ENCODE assay signal across 14 cellular contexts in the genomic region with DNA sequence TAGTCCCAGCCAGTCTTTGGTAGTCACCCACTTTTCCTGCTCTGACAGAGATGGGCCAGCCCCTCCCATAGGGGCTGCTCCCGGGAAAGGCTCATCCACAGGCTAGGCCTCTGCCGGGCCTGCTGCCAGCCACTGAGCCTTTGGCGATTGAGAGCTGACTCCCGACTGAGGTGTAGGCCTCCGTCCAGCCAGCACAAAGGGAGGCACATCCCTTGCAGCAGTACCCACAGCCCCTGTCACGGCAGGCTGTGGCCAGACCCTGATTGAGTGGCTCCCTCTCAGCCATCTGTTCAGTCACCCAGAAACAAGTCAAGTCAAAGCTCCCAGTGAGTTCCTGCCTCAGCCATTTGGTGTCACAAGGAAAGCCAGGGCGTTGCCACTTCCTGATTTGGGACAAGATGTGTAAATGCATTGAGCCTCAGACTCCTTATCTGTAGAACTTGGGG. TPM values are rescaled to one million over a fixed set of nuclear protein-coding genes. Genes with fewer than 3 reads are reported as not detected.
A peak's percentile ranks its signal among the peaks of the same experiment; 100 is the strongest.
DNase-seq lines count a peak whose midpoint lies in the region; TF ChIP-seq lines count a peak whose summit lies in the region.
"Had no signal": no experiment of that assay in that cellular context is flagged by ENCODE, and none has a peak within 500 bp of the region (broad histone marks: within the 10 kb centered on the region; RNA-seq: fewer than 3 reads in every experiment).

No MANE protein-coding gene starts in this region.

- H3K23ac ChIP-seq in H9 (ENCODE audit: insufficient read length, low read depth, low read length) (no peak overlapping the region), mesendoderm (ENCODE audit: low read length) (no peak overlapping the region)

- peak overlapping the region in 2 of 3 experiments; percentile 70 to 79; a peak in 3 of 7 replicates for H3K27ac Mint-ChIP-seq in H9
- H3K27ac Mint-ChIP-seq: CD4-positive, CD25-positive, alpha-beta regulatory T cell; effector memory CD8-positive, alpha-beta T cell; HFFc6 had no signal

- no peak overlapping the region for H3T11ph ChIP-seq in H9 (ENCODE audit: low read length)

- H3K18ac ChIP-seq in H9 (ENCODE audit: insufficient read length, low read depth, low read length) (no peak overlapping the region), mesendoderm (ENCODE audit: low read length) (no peak overlapping the region)

- no peak overlapping the region for H2BK20ac ChIP-seq in H9 (ENCODE audit: low read depth, low read length, poor library complexity, severe bottlenecking)

- TF ChIP-seq CTCF in H9 (conservative IDR thresholded peaks at IDR 0.05): no peak

- no peaks in the 10 kb centered on the region for H3K9me3 ChIP-seq in H9 (ENCODE audit: control insufficient read depth, low read depth, low read length)
- H3K9me3 ChIP-seq: body of pancreas, left ventricle myocardium inferior had no signal

- no peak overlapping the region for H3K4ac ChIP-seq in H9 (ENCODE audit: low read depth, low read length)
- H3K4ac ChIP-seq in mesendoderm (ENCODE audit: low read depth, low read length): no peak overlapping the region

- H4K5ac ChIP-seq in H9 (ENCODE audit: insufficient read length, low read depth, low read length) (no peak overlapping the region), mesendoderm (ENCODE audit: low read length) (no peak overlapping the region)

- H3K36me3 Mint-ChIP-seq in H9 (ENCODE audit: insufficient read depth in 1 of 3, low read depth in 3 of 3): peaks cover 6 to 25% (median 15%) of the 10 kb centered on the region in 3 experiments; a peak in 6 of 7 replicates
- H3K36me3 Mint-ChIP-seq: CD4-positive, CD25-positive, alpha-beta regulatory T cell had no signal

- H4K91ac ChIP-seq in H9 (ENCODE audit: insufficient read length, low read depth, low read length): no peak overlapping the region

- no peak overlapping the region for H2AFZ ChIP-seq in H9 (ENCODE audit: low read length)

- no peaks in the 10 kb centered on the region for H3K36me3 ChIP-seq in mesendoderm (ENCODE audit: control insufficient read depth, insufficient read depth, low read length)
- H3K36me3 ChIP-seq: left ventricle myocardium inferior had no signal

- H3K79me1 ChIP-seq in H9 (ENCODE audit: insufficient read depth, low read depth, low read length, poor library complexity, severe bottlenecking) (no peaks in the 10 kb centered on the region), mesendoderm (ENCODE audit: low read length) (no peaks in the 10 kb centered on the region)

- H2BK120ac ChIP-seq in H9 (ENCODE audit: low read depth, low read length, poor library complexity, severe bottlenecking) (no peak overlapping the region), mesendoderm (ENCODE audit: low read depth, low read length) (no peak overlapping the region)

- no peak overlapping the region for H3K4me3 Mint-ChIP-seq in H9
- H3K4me3 Mint-ChIP-seq: CD4-positive, CD25-positive, alpha-beta regulatory T cell; effector memory CD8-positive, alpha-beta T cell; HFFc6 had no signal

- H2BK5ac ChIP-seq in H9 (ENCODE audit: insufficient read length, low read length): no peak overlapping the region
- H2BK5ac ChIP-seq in mesendoderm (ENCODE audit: low read length): no peak overlapping the region

- H2BK12ac ChIP-seq in H9 (ENCODE audit: insufficient read length, low read depth, low read length): no peak overlapping the region

- H3K4me2 ChIP-seq in H9 (ENCODE audit: insufficient read depth, insufficient read length, low read length) (no peak overlapping the region), mesendoderm (ENCODE audit: low read length) (no peak overlapping the region)

- H3K27ac ChIP-seq in H9 (ENCODE audit: insufficient read length, low read depth, low read length) (no peak overlapping the region), mesendoderm (ENCODE audit: low read depth, low read length) (no peak overlapping the region)
- H3K27ac ChIP-seq: body of pancreas, left ventricle myocardium inferior had no signal

- H3K27me3 ChIP-seq in H9 (ENCODE audit: insufficient read depth, low read length): no peaks in the 10 kb centered on the region
- no peaks in the 10 kb centered on the region for H3K27me3 ChIP-seq in mesendoderm (ENCODE audit: insufficient read depth, low read length, poor library complexity)
- H3K27me3 ChIP-seq: body of pancreas had no signal

- no CpG with 5 or more reads among the region's 7 CpGs for WGBS in H9 (ENCODE audit: extremely low coverage, insufficient read length, low lambda C conversion rate)
- no CpG with 5 or more reads among the region's 7 CpGs for WGBS in mesendoderm (ENCODE audit: extremely low coverage, insufficient coverage, low lambda C conversion rate)

- H3K4me1 Mint-ChIP-seq in H9: peaks cover 10 to 12% of the 10 kb centered on the region in 2 experiments
- H3K4me1 Mint-ChIP-seq: CD4-positive, CD25-positive, alpha-beta regulatory T cell had no signal

- no peak overlapping the region for H3K9ac ChIP-seq in H9 (ENCODE audit: extremely low read depth, insufficient read length, low read length)
- peak overlapping the region; percentile 12 for H3K9ac ChIP-seq in mesendoderm (ENCODE audit: low read length)

- DNase-seq in H9: no peak
- DNase-seq in NCI-H446 treated with DMSO at 0.1 percent for 48 hours (lab: John Stamatoyannopoulos, UW): peak; percentile 16
- DNase-seq in cerebellar cortex (ENCODE audit: low spot score): peak; percentile 33
- peak; percentile 46 for DNase-seq in mesendoderm
- no peak for DNase-seq in stimulated activated CD4-positive, alpha-beta T cell treated with anti-CD3 and anti-CD28 coated beads, Interleukin-1b, Interleukin-23, amount 100 ng/mL, for 48 hours
- DNase-seq in HUDEP-2 (lab: John Stamatoyannopoulos, UW; ENCODE audit: unreplicated experiment in 76 of 76): no peak
- no peak for DNase-seq in T-helper 2 cell
- DNase-seq: activated gamma-delta T cell; body of pancreas; CD4-positive, CD25-positive, alpha-beta regulatory T cell; effector memory CD8-positive, alpha-beta T cell; HFFc6; left ventricle myocardium inferior; RPMI8226 had no signal

- H2AK5ac ChIP-seq in H9 (ENCODE audit: insufficient read length, low read length) (no peak overlapping the region), mesendoderm (ENCODE audit: low read length) (no peak overlapping the region)

- no peak overlapping the region for H3K14ac ChIP-seq in H9 (ENCODE audit: insufficient read depth, low read length)

- no peaks in the 10 kb centered on the region for H4K20me1 ChIP-seq in H9 (ENCODE audit: control insufficient read depth, insufficient read depth, insufficient read length)

- no peak overlapping the region for H2BK15ac ChIP-seq in H9 (ENCODE audit: low read depth, low read length)
- H2BK15ac ChIP-seq in mesendoderm (replicated peaks; ENCODE audit: low read depth): no peak overlapping the region

- H3K4me1 ChIP-seq in H9 (ENCODE audit: insufficient read depth, low read length) (no peaks in the 10 kb centered on the region), mesendoderm (ENCODE audit: control insufficient read depth, low read depth, low read length) (peaks cover 2% of the 10 kb centered on the region)
- H3K4me1 ChIP-seq: body of pancreas, left ventricle myocardium inferior had no signal

- no peak overlapping the region for H4K8ac ChIP-seq in H9 (replicated peaks; ENCODE audit: insufficient read length, low read depth, low read length)
- no peak overlapping the region for H4K8ac ChIP-seq in mesendoderm (ENCODE audit: low read depth, low read length)

- H3K9me3 Mint-ChIP-seq in H9: no peaks in the 10 kb centered on the region
- H3K9me3 Mint-ChIP-seq: CD4-positive, CD25-positive, alpha-beta regulatory T cell; effector memory CD8-positive, alpha-beta T cell; HFFc6 had no signal

- no peaks in the 10 kb centered on the region for H3K23me2 ChIP-seq in H9 (ENCODE audit: insufficient read length, low read depth, low read length, poor library complexity, severe bottlenecking)

- H3K56ac ChIP-seq in H9 (ENCODE audit: insufficient read length, low read depth, low read length) (no peak overlapping the region), mesendoderm (ENCODE audit: low read length) (no peak overlapping the region)

- H3K4me3 ChIP-seq in mesendoderm (ENCODE audit: low read length): no peak overlapping the region
- H3K4me3 ChIP-seq: body of pancreas, left ventricle myocardium inferior had no signal

- H3K79me2 ChIP-seq in H9 (ENCODE audit: insufficient read depth, low read length): no peaks in the 10 kb centered on the region
- H3K79me2 ChIP-seq in mesendoderm (ENCODE audit: control insufficient read depth, insufficient read depth, low read length): no peaks in the 10 kb centered on the region

- peaks cover 5% of the 10 kb centered on the region for H3K27me3 Mint-ChIP-seq in H9 (ENCODE audit: low read depth)

RNA-seq across cellular contexts. Expression of a gene that starts 6.2 kb away (rescaled TPM):
- 7.0 and 7.4 TPM in 2 replicates for total RNA-seq in H9 (2021)
- 5.8 TPM for polyA plus RNA-seq in mesendoderm (2013, experiment 1 of 2)
- 6.7 TPM for polyA plus RNA-seq in mesendoderm (2013, experiment 2 of 2)
- total RNA-seq: CD4-positive, CD25-positive, alpha-beta regulatory T cell; HFFc6 had no signal
- polyA plus RNA-seq: CD4-positive, CD25-positive, alpha-beta regulatory T cell had no signal

RNA-seq across cellular contexts. Expression of a gene that starts 50.2 kb away (rescaled TPM):
- 0.26 and 0.46 TPM in 2 replicates for total RNA-seq in H9 (2021)
- polyA plus RNA-seq in mesendoderm (2013, experiment 1 of 2): 0.04 TPM
- polyA plus RNA-seq in mesendoderm (2013, experiment 2 of 2): 0.06 TPM
- total RNA-seq: body of pancreas, HFFc6, left ventricle myocardium inferior had no signal
- polyA plus RNA-seq: CD4-positive, CD25-positive, alpha-beta regulatory T cell had no signal

Comparison
In these comparisons a context has a peak if more than half of its experiments do, and no peak if none do; other contexts are left out.
1. DNase-seq: peak in NCI-H446 treated with DMSO at 0.1 percent for 48 hours (single experiment), cerebellar cortex (single experiment) and mesendoderm (single experiment); none in H9 (single experiment), stimulated activated CD4-positive, alpha-beta T cell treated with anti-CD3 and anti-CD28 coated beads, Interleukin-1b, Interleukin-23, amount 100 ng/mL, for 48 hours (single experiment), HUDEP-2 (0 of 76) and T-helper 2 cell (0 of 5).